In the genomic region with DNA sequence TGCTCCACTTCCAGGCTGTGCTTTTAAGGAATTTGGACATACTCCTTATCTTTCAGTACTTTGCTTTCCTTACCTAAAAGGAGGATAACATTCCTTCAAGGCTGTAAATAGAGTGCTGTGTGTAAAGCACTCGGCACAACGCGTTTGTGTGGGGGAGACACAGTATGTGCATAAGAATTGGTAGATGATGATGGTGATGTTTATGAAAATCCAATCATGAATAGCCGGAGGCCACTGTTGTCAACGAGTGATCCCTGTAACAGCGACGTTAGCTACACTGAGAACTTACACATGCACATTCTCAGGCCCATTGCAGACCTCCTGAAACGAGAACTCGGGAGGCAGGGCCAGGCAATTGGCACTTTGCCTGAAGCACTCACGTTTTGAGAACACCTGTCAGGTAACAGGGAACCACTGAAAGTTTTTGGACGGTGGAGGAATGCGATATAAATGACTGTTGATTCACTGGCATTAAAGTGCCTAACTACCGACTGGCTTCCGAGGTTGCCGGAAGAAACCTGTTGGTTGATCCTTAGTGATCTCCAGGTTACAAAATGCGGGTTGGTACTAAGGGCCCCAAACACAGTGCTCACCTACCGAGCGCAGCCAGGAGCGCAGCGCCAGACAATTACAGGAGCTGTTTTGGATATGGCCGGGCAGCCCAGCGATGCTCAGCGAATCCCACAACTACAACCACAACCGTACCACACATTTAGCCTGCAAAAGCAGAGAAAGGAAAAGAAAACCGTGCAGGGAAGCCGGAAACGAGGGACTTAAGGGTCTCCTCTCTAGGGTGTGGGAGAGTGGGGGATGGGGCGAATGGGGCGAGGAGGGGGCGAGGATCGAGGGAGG, we compare ENCODE assay signal across 8 cellular contexts. TPM values are rescaled to one million over a fixed set of nuclear protein-coding genes. Genes with fewer than 3 reads are reported as not detected.
DNase-seq lines count a peak whose midpoint lies in the region; ATAC-seq and TF ChIP-seq lines count a peak whose summit lies in the region.

No MANE protein-coding gene starts in this region.

- H3K4me1 ChIP-seq in liver (ENCODE audit: control insufficient read depth in 4 of 4, insufficient read depth in 4 of 4, low read length in 3 of 4) (peaks cover 0 to 29% (median 15%) of the 10 kb centered on the region in 4 donors), thoracic aorta (ENCODE audit: control insufficient read depth in 1 of 2, low read depth in 2 of 2) (peaks cover 12 to 26% of the 10 kb centered on the region in 2 donors)

- H3K27ac ChIP-seq in liver (ENCODE audit: low read depth in 1 of 2, low read length in 2 of 2), result peak overlapping the region; percentile 73 to 87
- H3K27ac ChIP-seq in thoracic aorta, result peak overlapping the region; percentile 81 to 92

- peak; percentile 63 for DNase-seq in G401 (ENCODE audit: low spot score)
- DNase-seq in NCI-H510A (lab: John Stamatoyannopoulos, UW), result peak; percentile 23
- peak; percentile 60 for DNase-seq in cerebellar cortex (ENCODE audit: low spot score)
- DNase-seq in thoracic aorta (ENCODE audit: low spot score), result no peak
- DNase-seq in SIG-M5 treated with dmso at 0.1 percent for 504 hours (lab: John Stamatoyannopoulos, UW; ENCODE audit: unreplicated experiment), result no peak
- no peak for DNase-seq in dedifferentiated amniotic fluid mesenchymal stem cell (ENCODE audit: extremely low spot score)

- H3K9ac ChIP-seq in liver (ENCODE audit: low read depth in 1 of 2, low read length in 2 of 2), result peak overlapping the region in 1 of 2 donors; percentile 34

- ATAC-seq in thoracic aorta (ENCODE audit: insufficient number of reproducible peaks, low FRiP score, low read depth) (peak; percentile 15), HG03432 (IDR thresholded peaks at IDR 0.05; ENCODE audit: unreplicated experiment) (no peak)

- no peak for TF ChIP-seq CTCF in liver (IDR thresholded peaks at IDR 0.05; ENCODE audit: low read depth, low read length, missing input control)
- no peak for TF ChIP-seq CTCF in thoracic aorta (IDR thresholded peaks at IDR 0.05)

- H3K9me3 ChIP-seq in liver (ENCODE audit: control insufficient read depth in 4 of 4, low read length in 3 of 4) (no peaks in the 10 kb centered on the region), thoracic aorta (no peaks in the 10 kb centered on the region)

- in situ Hi-C loops in G401 (cut with HindIII; ENCODE audit: low sequenced_read_pairs), result no loop called here

- peak overlapping the region; percentile 71 to 91 (median 84) for H3K4me3 ChIP-seq in liver (ENCODE audit: low read depth in 1 of 3, low read length in 3 of 3)
- H3K4me3 ChIP-seq in thoracic aorta, result peak overlapping the region; percentile 80

- WGBS in liver, result 35% methylated on average over 31 of the region's 31 CpGs

- H3K27me3 ChIP-seq in liver (ENCODE audit: control insufficient read depth in 4 of 4, insufficient read depth in 4 of 4, low read length in 3 of 4) (no peaks in the 10 kb centered on the region), thoracic aorta (replicated peaks; ENCODE audit: insufficient read depth) (no peaks in the 10 kb centered on the region)

- TF ChIP-seq RAD21 in liver (IDR thresholded peaks at IDR 0.05), result no peak

- H3K36me3 ChIP-seq in liver (ENCODE audit: control insufficient read depth in 4 of 4, insufficient read depth in 3 of 4, low read depth in 1 of 4, low read length in 3 of 4) (no peaks in the 10 kb centered on the region), thoracic aorta (no peaks in the 10 kb centered on the region)

TF ChIP-seq in liver, 16 proteins besides CTCF, POLR2A, EP300 and RAD21:
- TF ChIP-seq RXRA (IDR thresholded peaks at IDR 0.05) (no peak), NR2F2 (IDR thresholded peaks at IDR 0.05) (no peak), FOXA1 (IDR thresholded peaks at IDR 0.05) (no peak), SP1 (IDR thresholded peaks at IDR 0.05) (no peak), FOXA2 (IDR thresholded peaks at IDR 0.05) (no peak), HNF4G (IDR thresholded peaks at IDR 0.05) (no peak), EGR1 (IDR thresholded peaks at IDR 0.05; ENCODE audit: low read depth in 2 of 2) (no peak), YY1 (IDR thresholded peaks at IDR 0.05) (no peak), TAF1 (conservative IDR thresholded peaks at IDR 0.05) (no peak), HNF4A (conservative IDR thresholded peaks at IDR 0.05) (no peak)
- TF ChIP-seq, protein P1, sequence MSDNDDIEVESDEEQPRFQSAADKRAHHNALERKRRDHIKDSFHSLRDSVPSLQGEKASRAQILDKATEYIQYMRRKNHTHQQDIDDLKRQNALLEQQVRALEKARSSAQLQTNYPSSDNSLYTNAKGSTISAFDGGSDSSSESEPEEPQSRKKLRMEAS (IDR thresholded peaks at IDR 0.05), result no peak
- TF ChIP-seq, protein P2, sequence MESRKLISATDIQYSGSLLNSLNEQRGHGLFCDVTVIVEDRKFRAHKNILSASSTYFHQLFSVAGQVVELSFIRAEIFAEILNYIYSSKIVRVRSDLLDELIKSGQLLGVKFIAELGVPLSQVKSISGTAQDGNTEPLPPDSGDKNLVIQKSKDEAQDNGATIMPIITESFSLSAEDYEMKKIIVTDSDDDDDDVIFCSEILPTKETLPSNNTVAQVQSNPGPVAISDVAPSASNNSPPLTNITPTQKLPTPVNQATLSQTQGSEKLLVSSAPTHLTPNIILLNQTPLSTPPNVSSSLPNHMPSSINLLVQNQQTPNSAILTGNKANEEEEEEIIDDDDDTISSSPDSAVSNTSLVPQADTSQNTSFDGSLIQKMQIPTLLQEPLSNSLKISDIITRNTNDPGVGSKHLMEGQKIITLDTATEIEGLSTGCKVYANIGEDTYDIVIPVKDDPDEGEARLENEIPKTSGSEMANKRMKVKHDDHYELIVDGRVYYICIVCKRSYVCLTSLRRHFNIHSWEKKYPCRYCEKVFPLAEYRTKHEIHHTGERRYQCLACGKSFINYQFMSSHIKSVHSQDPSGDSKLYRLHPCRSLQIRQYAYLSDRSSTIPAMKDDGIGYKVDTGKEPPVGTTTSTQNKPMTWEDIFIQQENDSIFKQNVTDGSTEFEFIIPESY (IDR thresholded peaks at IDR 0.05), result no peak
- TF ChIP-seq, protein P3, sequence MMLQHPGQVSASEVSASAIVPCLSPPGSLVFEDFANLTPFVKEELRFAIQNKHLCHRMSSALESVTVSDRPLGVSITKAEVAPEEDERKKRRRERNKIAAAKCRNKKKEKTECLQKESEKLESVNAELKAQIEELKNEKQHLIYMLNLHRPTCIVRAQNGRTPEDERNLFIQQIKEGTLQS (IDR thresholded peaks at IDR 0.05), result no peak

RNA-seq across cellular contexts. Expression of a gene that starts 1.0 kb away (rescaled TPM):
- total RNA-seq in G401 (2014; rRNA removed; shearing (Covaris generic)), result 47.3 and 70.8 TPM in 2 replicates
- total RNA-seq in liver (10 to 100 TPM; 33.7 to 40.0 TPM), thoracic aorta (100 to 1,000 TPM in 1 of 2 donors, 10 to 100 TPM in 1; 60.1 to 147 TPM)
- polyA plus RNA-seq in liver, result 10 to 100 TPM in 1 of 2 donors, 1 to 10 TPM in 1; 9.1 to 13.6 TPM

Comparison
In these comparisons a context has a peak if more than half of its experiments do, and no peak if none do; other contexts are left out.
1. DNase-seq: peak in G401 (single experiment), NCI-H510A (single experiment) and cerebellar cortex (single experiment); none in thoracic aorta (single experiment), SIG-M5 treated with dmso at 0.1 percent for 504 hours (single experiment) and dedifferentiated amniotic fluid mesenchymal stem cell (single experiment).